9 cellular contexts compared by ENCODE assay signal in genomic region chr1:30743584-30744059, GRCh38. TPM values are rescaled to one million over a fixed set of nuclear protein-coding genes. Genes with fewer than 3 reads are reported as not detected.
A peak's percentile ranks its signal among the peaks of the same experiment; 100 is the strongest.
DNase-seq lines count a peak whose midpoint lies in the region; ATAC-seq and TF ChIP-seq lines count a peak whose summit lies in the region.
"Had no signal": no experiment of that assay in that cellular context is flagged by ENCODE, and none has a peak within 500 bp of the region (broad histone marks: within the 10 kb centered on the region; RNA-seq: fewer than 3 reads in every experiment).

No MANE protein-coding gene starts in this region.

- no CpG with 5 or more reads among the region's 4 CpGs for WGBS in neuronal stem cell (ENCODE audit: extremely low coverage in 2 of 2, insufficient read length in 2 of 2, insufficient replicate concordance in 1 of 2), 2 donors

- no peak overlapping the region for H4K8ac ChIP-seq in neuronal stem cell (ENCODE audit: low read depth, low read length)

- H4K91ac ChIP-seq in neuronal stem cell (ENCODE audit: low read depth, low read length, poor library complexity) = no peak overlapping the region

- H3K4me1 ChIP-seq in neuronal stem cell (ENCODE audit: control insufficient read depth in 2 of 2, insufficient read depth in 1 of 2, low read depth in 1 of 2, low read length in 2 of 2) = peaks cover 10 to 11% of the 10 kb centered on the region in 2 donors

- no peak overlapping the region for H2BK12ac ChIP-seq in neuronal stem cell (ENCODE audit: low read length)

- peaks cover 0 to 2% (median 0%) of the 10 kb centered on the region in 7 donors for H3K9me3 Mint-ChIP-seq in CD14-positive monocyte
- H3K9me3 Mint-ChIP-seq in activated T-helper 1 cell treated with anti-CD3 and anti-CD28 coated beads, Interleukin-12 subunit alpha, Interleukin-12 subunit beta, Interleukin-2, Interleukin-4 antibody, amounts not matched to agents 30 ng/mL and 10 ng/mL and 1 ng/mL, durations not matched to agents 14 hours and 24 hours and 36 hours = peaks cover 2% of the 10 kb centered on the region

- H3K27me3 ChIP-seq in neuronal stem cell (ENCODE audit: control insufficient read depth in 3 of 3, insufficient read depth in 3 of 3, low read depth in 1 of 3, low read length in 3 of 3) = no peaks in the 10 kb centered on the region

- no peak overlapping the region for H3K14ac ChIP-seq in neuronal stem cell (ENCODE audit: low read length)

- no peak overlapping the region for H3K27ac ChIP-seq in neuronal stem cell (replicated peaks; ENCODE audit: low read length)

- peak; percentile 37 for ATAC-seq in GM19351 (IDR thresholded peaks at IDR 0.05; ENCODE audit: unreplicated experiment)
- ATAC-seq in GM19463 (IDR thresholded peaks at IDR 0.05; ENCODE audit: unreplicated experiment) = no peak
- ATAC-seq in HG03571 (IDR thresholded peaks at IDR 0.05; ENCODE audit: unreplicated experiment) = no peak
- ATAC-seq: right cardiac atrium had no signal

- TF ChIP-seq CTCF in CD14-positive monocyte (IDR thresholded peaks at IDR 0.05) = no peak

- no peaks in the 10 kb centered on the region for H3K79me1 ChIP-seq in neuronal stem cell (ENCODE audit: low read depth, low read length)

- H3K4me3 ChIP-seq in neuronal stem cell (ENCODE audit: low read length in 2 of 2) = no peak overlapping the region

- no peak overlapping the region for H3K4ac ChIP-seq in neuronal stem cell (ENCODE audit: low read length)

- H3K36me3 ChIP-seq in neuronal stem cell (replicated peaks in 1 of 2; ENCODE audit: control insufficient read depth in 2 of 2, insufficient read depth in 2 of 2, low read length in 2 of 2) = no peaks in the 10 kb centered on the region

- peaks cover 0 to 3% (median 2%) of the 10 kb centered on the region in 3 donors for H3K27me3 Mint-ChIP-seq in CD14-positive monocyte (ENCODE audit: low read depth in 3 of 3)
- H3K27me3 Mint-ChIP-seq in activated T-helper 1 cell treated with anti-CD3 and anti-CD28 coated beads, Interleukin-12 subunit alpha, Interleukin-12 subunit beta, Interleukin-2, Interleukin-4 antibody, amounts not matched to agents 30 ng/mL and 10 ng/mL and 1 ng/mL, durations not matched to agents 14 hours and 24 hours and 36 hours (ENCODE audit: insufficient read depth) = no peaks in the 10 kb centered on the region

- DNase-seq in CD14-positive monocyte (ENCODE audit: low spot score) (no peak), NCI-H82 (lab: John Stamatoyannopoulos, UW) (peak; percentile 73), neuronal stem cell (ENCODE audit: low spot score) (no peak), HK-2 (ENCODE audit: unreplicated experiment) (no peak)
- DNase-seq in activated T-helper 1 cell treated with anti-CD3 and anti-CD28 coated beads, Interleukin-12 subunit alpha, Interleukin-12 subunit beta, Interleukin-2, Interleukin-4 antibody, amounts not matched to agents 30 ng/mL and 10 ng/mL and 1 ng/mL, durations not matched to agents 14 hours and 24 hours and 36 hours (ENCODE audit: low spot score) = peak; percentile 68

- intact Hi-C loops in CD14-positive monocyte (cut with micrococcal nuclease) = loop anchor here in 1 of 2 donors (5.0 kb wide), 1 partner anchor 34 kb away; no protein-coding TSS in a partner anchor
- intact Hi-C loops in activated T-helper 1 cell treated with anti-CD3 and anti-CD28 coated beads, Interleukin-12 subunit alpha, Interleukin-12 subunit beta, Interleukin-2, Interleukin-4 antibody, amounts not matched to agents 30 ng/mL and 10 ng/mL and 1 ng/mL, durations not matched to agents 14 hours and 24 hours and 36 hours (cut with micrococcal nuclease) = loop anchor here (1.0 to 10.0 kb wide), 6 partner anchors 10 to 1029 kb away; partner anchors contain the start of gene ADGRB2

- no peak overlapping the region for H3K9ac ChIP-seq in neuronal stem cell (ENCODE audit: low read depth, low read length, poor library complexity)

- H2BK120ac ChIP-seq in neuronal stem cell (ENCODE audit: low read depth, low read length) = no peak overlapping the region

- peak overlapping the region; percentile 68 to 100 (median 84) for H3K27ac Mint-ChIP-seq in CD14-positive monocyte
- H3K27ac Mint-ChIP-seq in activated T-helper 1 cell treated with anti-CD3 and anti-CD28 coated beads, Interleukin-12 subunit alpha, Interleukin-12 subunit beta, Interleukin-2, Interleukin-4 antibody, amounts not matched to agents 30 ng/mL and 10 ng/mL and 1 ng/mL, durations not matched to agents 14 hours and 24 hours and 36 hours = peak overlapping the region; percentile 98

- H3K4me1 Mint-ChIP-seq in CD14-positive monocyte = peaks cover 90% of the 10 kb centered on the region
- peaks cover 96% of the 10 kb centered on the region for H3K4me1 Mint-ChIP-seq in activated T-helper 1 cell treated with anti-CD3 and anti-CD28 coated beads, Interleukin-12 subunit alpha, Interleukin-12 subunit beta, Interleukin-2, Interleukin-4 antibody, amounts not matched to agents 30 ng/mL and 10 ng/mL and 1 ng/mL, durations not matched to agents 14 hours and 24 hours and 36 hours (ENCODE audit: low read depth)

- peak overlapping the region in 1 of 2 donors; percentile 14 for H3K4me3 Mint-ChIP-seq in CD14-positive monocyte
- peak overlapping the region; percentile 64 for H3K4me3 Mint-ChIP-seq in activated T-helper 1 cell treated with anti-CD3 and anti-CD28 coated beads, Interleukin-12 subunit alpha, Interleukin-12 subunit beta, Interleukin-2, Interleukin-4 antibody, amounts not matched to agents 30 ng/mL and 10 ng/mL and 1 ng/mL, durations not matched to agents 14 hours and 24 hours and 36 hours

- no peak overlapping the region for H3K4me2 ChIP-seq in neuronal stem cell (ENCODE audit: insufficient read depth, low read length, poor library complexity, severe bottlenecking)

- no peak overlapping the region for H2BK5ac ChIP-seq in neuronal stem cell (ENCODE audit: low read length)

- no peak overlapping the region for H2AFZ ChIP-seq in neuronal stem cell (ENCODE audit: low read length)

- H2BK15ac ChIP-seq in neuronal stem cell (ENCODE audit: low read length) = no peak overlapping the region

- peaks cover 94 to 100% of the 10 kb centered on the region in 2 donors for H3K36me3 Mint-ChIP-seq in CD14-positive monocyte
- peaks cover 59% of the 10 kb centered on the region for H3K36me3 Mint-ChIP-seq in activated T-helper 1 cell treated with anti-CD3 and anti-CD28 coated beads, Interleukin-12 subunit alpha, Interleukin-12 subunit beta, Interleukin-2, Interleukin-4 antibody, amounts not matched to agents 30 ng/mL and 10 ng/mL and 1 ng/mL, durations not matched to agents 14 hours and 24 hours and 36 hours (ENCODE audit: low read depth)

- H2AK5ac ChIP-seq in neuronal stem cell (ENCODE audit: low read depth, low read length) = no peak overlapping the region

- H3K9me3 ChIP-seq in neuronal stem cell (replicated peaks in 1 of 2; ENCODE audit: control insufficient read depth in 2 of 2, insufficient read depth in 1 of 2, low read depth in 1 of 2, low read length in 2 of 2) = no peaks in the 10 kb centered on the region

- peak overlapping the region; percentile 20 for H3K23ac ChIP-seq in neuronal stem cell (ENCODE audit: low read depth, low read length, poor library complexity)

- no peak overlapping the region for H3K18ac ChIP-seq in neuronal stem cell (ENCODE audit: low read length)

RNA-seq across cellular contexts. Expression of gene LAPTM5, which starts 14.0 kb away (rescaled TPM):
- 1,000 to 10,000 TPM; 1,019 to 1,153 TPM for polyA plus RNA-seq in CD14-positive monocyte
- total RNA-seq in activated T-helper 1 cell treated with anti-CD3 and anti-CD28 coated beads, Interleukin-12 subunit alpha, Interleukin-12 subunit beta, Interleukin-2, Interleukin-4 antibody, amounts not matched to agents 30 ng/mL and 10 ng/mL and 1 ng/mL, durations not matched to agents 14 hours and 24 hours and 36 hours = 199 and 214 TPM in 2 replicates
- 0.15 TPM for polyA plus RNA-seq in neuronal stem cell (2013, experiment 1 of 2)
- polyA plus RNA-seq in neuronal stem cell (2013, experiment 2 of 2) = 0.10 TPM

RNA-seq across cellular contexts. Expression of gene MATN1, which starts 20.2 kb away (rescaled TPM):
- polyA plus RNA-seq in CD14-positive monocyte = not detected
- 0.42 and 0.70 TPM in 2 replicates for total RNA-seq in activated T-helper 1 cell treated with anti-CD3 and anti-CD28 coated beads, Interleukin-12 subunit alpha, Interleukin-12 subunit beta, Interleukin-2, Interleukin-4 antibody, amounts not matched to agents 30 ng/mL and 10 ng/mL and 1 ng/mL, durations not matched to agents 14 hours and 24 hours and 36 hours
- 0.04 TPM for polyA plus RNA-seq in neuronal stem cell (2013, experiment 1 of 2)
- polyA plus RNA-seq in neuronal stem cell (2013, experiment 2 of 2) = 0.01 TPM
- total RNA-seq: right cardiac atrium had no signal

Comparison
In these comparisons a context has a peak if more than half of its experiments do, and no peak if none do; other contexts are left out.
1. DNase-seq: peak in NCI-H82 (single experiment) and activated T-helper 1 cell treated with anti-CD3 and anti-CD28 coated beads, Interleukin-12 subunit alpha, Interleukin-12 subunit beta, Interleukin-2, Interleukin-4 antibody, amounts not matched to agents 30 ng/mL and 10 ng/mL and 1 ng/mL, durations not matched to agents 14 hours and 24 hours and 36 hours (single experiment); none in CD14-positive monocyte (single experiment), neuronal stem cell (single experiment) and HK-2 (single experiment).